Comparison of ENCODE assay signal across 12 cellular contexts in genomic region chr16:7313170-7313569, GRCh38. TPM values are rescaled to one million over a fixed set of nuclear protein-coding genes. Genes with fewer than 3 reads are reported as not detected.
DNase-seq lines count a peak whose midpoint lies in the region; ATAC-seq, FAIRE-seq and TF ChIP-seq lines count a peak whose summit lies in the region.
"Had no signal": no experiment of that assay in that cellular context is flagged by ENCODE, and none has a peak within 500 bp of the region (broad histone marks: within the 10 kb centered on the region; RNA-seq: fewer than 3 reads in every experiment).

No MANE protein-coding gene starts in this region.

- TF ChIP-seq EP300 in H1 (IDR thresholded peaks at IDR 0.05; ENCODE audit: borderline replicate concordance in 1 of 2, low read depth in 2 of 2, low read length in 2 of 2), result no peak

- H3K4me2 ChIP-seq in H1 (ENCODE audit: insufficient read depth in 1 of 2, low read depth in 2 of 2, low read length in 2 of 2), result no peak overlapping the region

- H2BK5ac ChIP-seq in H1 (ENCODE audit: low read depth, low read length), result no peak overlapping the region

- H3K27me3 Mint-ChIP-seq in stimulated activated memory B cell treated with anti-CD40 and anti-IgM and Interleukin-4, amounts not matched to agents 10 μg/mL and 1 μg/mL and 100 μg/mL, for 72 hours, result no peaks in the 10 kb centered on the region
- H3K27me3 Mint-ChIP-seq: activated CD4-positive, alpha-beta memory T cell treated with anti-CD3 and anti-CD28 coated beads, Interleukin-2, amount 10 ng/mL, durations not matched to agents 7 days and 5 days had no signal

- no peak overlapping the region for H3K23ac ChIP-seq in H1 (ENCODE audit: insufficient read length)

- no peak overlapping the region for H2BK12ac ChIP-seq in H1 (ENCODE audit: low read depth, low read length)

- no peak overlapping the region for H2AFZ ChIP-seq in H1 (ENCODE audit: low read length)

- no peak overlapping the region for H4K91ac ChIP-seq in H1 (replicated peaks; ENCODE audit: insufficient read length, low read length)

- CTCF ChIA-PET in H1 (lab: Charles Lee; ENCODE audit: partially characterized antibody), result interaction anchor here (0.8 to 3.9 kb wide), 12 partner anchors 9 to 363 kb away, joined by 3 to 21 read pairs (median 4); partner anchors contain the start of gene RBFOX1

- H2BK120ac ChIP-seq in H1 (replicated peaks; ENCODE audit: low read depth, low read length), result no peak overlapping the region

- WGBS in H1 (ENCODE audit: extremely low coverage in 1 of 2, insufficient coverage in 1 of 2, insufficient read length in 1 of 2, insufficient replicate concordance in 2 of 2, low coverage in 1 of 2, low lambda C conversion rate in 2 of 2, missing lambda C conversion rate in 1 of 2), 2 experiments, result 61% methylated on average over 4 of the region's 5 CpGs; no CpG with 5 or more reads in 1 of the 2 experiments
- WGBS in pancreas, 2 donors, result 31 to 32% methylated on average over 5 of the region's 5 CpGs

- no peak overlapping the region for H3K4me3 Mint-ChIP-seq in stimulated activated memory B cell treated with anti-CD40 and anti-IgM and Interleukin-4, amounts not matched to agents 10 μg/mL and 1 μg/mL and 100 μg/mL, for 72 hours
- H3K4me3 Mint-ChIP-seq: activated CD4-positive, alpha-beta memory T cell treated with anti-CD3 and anti-CD28 coated beads, Interleukin-2, amount 10 ng/mL, durations not matched to agents 7 days and 5 days had no signal

- no peak overlapping the region for H4K8ac ChIP-seq in H1 (ENCODE audit: extremely low read depth, insufficient read depth, low read length)

- peaks cover 4% of the 10 kb centered on the region; the same call in 1 of the 2 replicates for H3K23me2 ChIP-seq in H1 (ENCODE audit: low read depth, low read length)

- POLR2A ChIA-PET in H1 (lab: Charles Lee; ENCODE audit: partially characterized antibody), result no interaction called here

- H3K4me3 ChIP-seq in H1 (ENCODE audit: extremely low read depth in 1 of 4, insufficient read depth in 2 of 4, low read depth in 3 of 4, low read length in 4 of 4), result no peak overlapping the region
- no peak overlapping the region for H3K4me3 ChIP-seq in pancreas
- H3K4me3 ChIP-seq: esophagus squamous epithelium, SJSA1 had no signal

- H3K79me1 ChIP-seq in H1 (ENCODE audit: low read depth, low read length), result no peaks in the 10 kb centered on the region

- H3K4me1 ChIP-seq in H1 (replicated peaks in 1 of 4; ENCODE audit: control insufficient read depth in 3 of 4, insufficient read depth in 4 of 4, low read length in 3 of 4), result no peaks in the 10 kb centered on the region
- H3K4me1 ChIP-seq in pancreas, result no peaks in the 10 kb centered on the region
- H3K4me1 ChIP-seq: esophagus squamous epithelium, SJSA1 had no signal

- peak; percentile 65 for ATAC-seq in sciatic nerve
- no peak for ATAC-seq in stimulated activated memory B cell treated with anti-CD40 and anti-IgM and Interleukin-4, amounts not matched to agents 10 μg/mL and 1 μg/mL and 100 μg/mL, for 72 hours
- no peak for ATAC-seq in pancreas

- no peak overlapping the region for H2BK20ac ChIP-seq in H1 (ENCODE audit: low read length)

- TF ChIP-seq POLR2A in H1 (IDR thresholded peaks at IDR 0.05; ENCODE audit: control extremely low read depth in 1 of 2, low read depth in 2 of 2, low read length in 2 of 2), result no peak

- H3K9me3 ChIP-seq in H1 (ENCODE audit: insufficient read depth in 2 of 2, low read depth in 1 of 2, low read length in 1 of 2) (no peaks in the 10 kb centered on the region), pancreas (no peaks in the 10 kb centered on the region)
- H3K9me3 ChIP-seq: esophagus squamous epithelium had no signal

- H3K27me3 ChIP-seq in H1 (replicated peaks in 1 of 4; ENCODE audit: control insufficient read depth in 3 of 4, extremely low read depth in 1 of 4, insufficient read depth in 3 of 4, low read length in 3 of 4) (no peaks in the 10 kb centered on the region), pancreas (peaks cover 0 to 14% (median 0%) of the 10 kb centered on the region in 4 donors)
- H3K27me3 ChIP-seq: SJSA1 had no signal

- no peak overlapping the region for H3K14ac ChIP-seq in H1 (ENCODE audit: insufficient read length)

- no peak overlapping the region for H3K18ac ChIP-seq in H1 (ENCODE audit: extremely low read depth, low read length)

- DNase-seq in DMS53 (lab: John Stamatoyannopoulos, UW) (peak; percentile 27), DMS53 treated with DMSO at 0.1 percent for 48 hours (lab: John Stamatoyannopoulos, UW; ENCODE audit: unreplicated experiment) (no peak), NCI-H748 (lab: John Stamatoyannopoulos, UW; ENCODE audit: unreplicated experiment) (peak; percentile 36), H1 (ENCODE audit: low read depth in 1 of 2, low spot score in 2 of 2) (no peak), sciatic nerve (ENCODE audit: low spot score) (no peak), pancreas (no peak), DMS114 treated with DMSO at 0.1 percent for 48 hours (lab: John Stamatoyannopoulos, UW; ENCODE audit: unreplicated experiment) (no peak)
- DNase-seq: activated CD4-positive, alpha-beta memory T cell treated with anti-CD3 and anti-CD28 coated beads, Interleukin-2, amount 10 ng/mL, durations not matched to agents 7 days and 5 days; esophagus squamous epithelium had no signal

- intact Hi-C loops in sciatic nerve (cut with DNase I) (no loop called here), pancreas (cut with DNase I) (no loop called here)

- no peak overlapping the region for H2AK5ac ChIP-seq in H1 (ENCODE audit: low read depth, low read length)

- H3K4ac ChIP-seq in H1 (replicated peaks; ENCODE audit: insufficient read length, low read depth, low read length), result no peak overlapping the region

- H3K27ac ChIP-seq in H1 (ENCODE audit: low read depth, low read length) (no peak overlapping the region), pancreas (no peak overlapping the region)
- H3K27ac ChIP-seq: esophagus squamous epithelium, SJSA1 had no signal

- H3K36me3 ChIP-seq in H1 (ENCODE audit: control insufficient read depth in 2 of 4, insufficient read depth in 4 of 4, low read length in 3 of 4), result no peaks in the 10 kb centered on the region
- no peaks in the 10 kb centered on the region for H3K36me3 ChIP-seq in pancreas
- H3K36me3 ChIP-seq: esophagus squamous epithelium, SJSA1 had no signal

- no peaks in the 10 kb centered on the region; a peak in 1 of 4 replicates for H3K79me2 ChIP-seq in H1 (ENCODE audit: control insufficient read depth in 1 of 2, insufficient read depth in 2 of 2, low read length in 2 of 2)

- no peaks in the 10 kb centered on the region for H3K4me1 Mint-ChIP-seq in stimulated activated memory B cell treated with anti-CD40 and anti-IgM and Interleukin-4, amounts not matched to agents 10 μg/mL and 1 μg/mL and 100 μg/mL, for 72 hours
- H3K4me1 Mint-ChIP-seq: activated CD4-positive, alpha-beta memory T cell treated with anti-CD3 and anti-CD28 coated beads, Interleukin-2, amount 10 ng/mL, durations not matched to agents 7 days and 5 days had no signal

- H3K9me3 Mint-ChIP-seq in stimulated activated memory B cell treated with anti-CD40 and anti-IgM and Interleukin-4, amounts not matched to agents 10 μg/mL and 1 μg/mL and 100 μg/mL, for 72 hours, result no peaks in the 10 kb centered on the region

- no peak overlapping the region for H2BK15ac ChIP-seq in H1 (ENCODE audit: low read length)

- FAIRE-seq in H1 (lab: Jason Lieb, UNC) (no peak), pancreas (lab: Jason Lieb, UNC) (no peak)

- no peak overlapping the region for H3K27ac Mint-ChIP-seq in stimulated activated memory B cell treated with anti-CD40 and anti-IgM and Interleukin-4, amounts not matched to agents 10 μg/mL and 1 μg/mL and 100 μg/mL, for 72 hours
- H3K27ac Mint-ChIP-seq: activated CD4-positive, alpha-beta memory T cell treated with anti-CD3 and anti-CD28 coated beads, Interleukin-2, amount 10 ng/mL, durations not matched to agents 7 days and 5 days had no signal

- no peak overlapping the region for H3K9ac ChIP-seq in H1 (replicated peaks in 1 of 4; ENCODE audit: extremely low read depth in 1 of 4, low read depth in 3 of 4, low read length in 3 of 4)

- no peak overlapping the region for H4K5ac ChIP-seq in H1 (ENCODE audit: insufficient read length, low read depth, low read length)

- TF ChIP-seq RAD21 in H1 (IDR thresholded peaks at IDR 0.05 in 1 of 2, conservative IDR thresholded peaks at IDR 0.05 in 1 of 2; ENCODE audit: low read depth in 2 of 2, low read length in 2 of 2), result peak; percentile 41 to 48

- H4K20me1 ChIP-seq in H1 (replicated peaks in 1 of 2; ENCODE audit: control insufficient read depth in 1 of 2, insufficient read depth in 2 of 2, low read length in 2 of 2), result peaks cover 0 to 4% of the 10 kb centered on the region in 2 experiments

- H3K56ac ChIP-seq in H1 (replicated peaks; ENCODE audit: insufficient read length, low read depth, low read length), result no peak overlapping the region

- no peaks in the 10 kb centered on the region for H3K36me3 Mint-ChIP-seq in stimulated activated memory B cell treated with anti-CD40 and anti-IgM and Interleukin-4, amounts not matched to agents 10 μg/mL and 1 μg/mL and 100 μg/mL, for 72 hours

- TF ChIP-seq CTCF in H1 (IDR thresholded peaks at IDR 0.05; ENCODE audit: control extremely low read depth in 1 of 3, insufficient read depth in 1 of 3, low read depth in 1 of 3, low read length in 3 of 3), result peak in 2 of 3 experiments; percentile 11 to 50; a peak in 2 of 4 replicates
- no peak for TF ChIP-seq CTCF in pancreas (IDR thresholded peaks at IDR 0.05)

TF ChIP-seq in H1, 55 proteins besides CTCF, POLR2A, EP300 and RAD21:
- TF ChIP-seq BACH1 (IDR thresholded peaks at IDR 0.05; ENCODE audit: low read length), result peak; percentile 92
- TF ChIP-seq MAFK (IDR thresholded peaks at IDR 0.05; ENCODE audit: low read depth, low read length), result peak; percentile 78; the same call in 1 of the 2 replicates
- TF ChIP-seq YY1 (IDR thresholded peaks at IDR 0.05; ENCODE audit: low read depth, low read length), result no peak

RNA-seq across cellular contexts. Expression of gene RBFOX1, which starts 19.5 kb away (rescaled TPM):
- 2.8 and 3.1 TPM in 2 replicates for total RNA-seq in H1 (2021; fragmentation: NEBNext Ultra II Directional; extraction: Animal tissue kit (Norgen Biotek cat#: 25700))
- polyA plus RNA-seq in H1 (2011; rRNA removed) (1.6 and 1.7 TPM in 2 replicates), pancreas (under 1 TPM; 0.12 to 0.15 TPM)
- polyA plus RNA-seq in H1 (2011; cell fraction: cytosol; rRNA removed), result 0.83 TPM
- 4.7 TPM for polyA plus RNA-seq in H1 (2011; cell fraction: nucleus; rRNA removed)
- polyA plus RNA-seq in H1 (2012, experiment 1 of 2), result 2.2 to 2.5 TPM (median 2.3 TPM) in 4 replicates
- polyA plus RNA-seq in H1 (2012, experiment 2 of 2), result 0.62 TPM
- polyA plus RNA-seq in H1 (2013, experiment 1 of 2), result 0.99 TPM
- 1.2 TPM for polyA plus RNA-seq in H1 (2013, experiment 2 of 2)
- polyA minus RNA-seq in H1 (2011; rRNA and poly(A)+ RNA removed), result 4.4 and 5.5 TPM in 2 replicates
- polyA minus RNA-seq in H1 (2011; cell fraction: cytosol; rRNA and poly(A)+ RNA removed), result 1.5 TPM
- polyA minus RNA-seq in H1 (2011; cell fraction: nucleus; rRNA and poly(A)+ RNA removed), result 19.8 TPM
- total RNA-seq in sciatic nerve (1.1 TPM), pancreas (under 1 TPM in 3 of 6 donors, not detected in 3; 0.12 to 0.28 (median 0.15) TPM)
- total RNA-seq: A172; activated CD4-positive, alpha-beta memory T cell treated with anti-CD3 and anti-CD28 coated beads, Interleukin-2, amount 10 ng/mL, durations not matched to agents 7 days and 5 days; esophagus squamous epithelium; SJSA1 had no signal

Comparison
In these comparisons a context has a peak if more than half of its experiments do, and no peak if none do; other contexts are left out.
1. DNase-seq: peak in DMS53 (single experiment) and NCI-H748 (single experiment); none in DMS53 treated with DMSO at 0.1 percent for 48 hours (single experiment), H1 (0 of 2), sciatic nerve (single experiment), pancreas (0 of 6) and DMS114 treated with DMSO at 0.1 percent for 48 hours (single experiment).
2. CTCF ChIP-seq: peak in H1 (2 of 3); none in pancreas (0 of 4).